ENCODE assay signal across 15 cellular contexts in genomic region chr6:431986-432385, GRCh38.
DNase-seq lines count a peak whose midpoint lies in the region; ATAC-seq and TF ChIP-seq lines count a peak whose summit lies in the region.
"Had no signal": no experiment of that assay in that cellular context is flagged by ENCODE, and none has a peak within 500 bp of the region (broad histone marks: within the 10 kb centered on the region; RNA-seq: fewer than 3 reads in every experiment).

No MANE protein-coding gene starts in this region.

- H3K27ac ChIP-seq in MM.1S (ENCODE audit: low read length): no peak overlapping the region
- H3K27ac ChIP-seq: ascending aorta, Peyer's patch, transverse colon had no signal

- H2AFZ ChIP-seq in MM.1S (ENCODE audit: low read length): no peak overlapping the region

- no peak overlapping the region for H3K4me2 ChIP-seq in MM.1S (ENCODE audit: low read depth, low read length)

- H3K36me3 ChIP-seq in HAP-1 (replicated peaks): no peaks in the 10 kb centered on the region
- no peaks in the 10 kb centered on the region for H3K36me3 ChIP-seq in MM.1S (replicated peaks; ENCODE audit: insufficient read depth, low read length)
- H3K36me3 ChIP-seq: ascending aorta, Peyer's patch, transverse colon had no signal

- no peaks in the 10 kb centered on the region for H4K20me1 ChIP-seq in MM.1S (ENCODE audit: insufficient read depth, low read length)

- H3K27me3 Mint-ChIP-seq in stimulated activated memory B cell treated with anti-CD40 and anti-IgM and Interleukin-4, amounts not matched to agents 10 μg/mL and 1 μg/mL and 100 μg/mL, for 72 hours: no peaks in the 10 kb centered on the region

- H3K4me3 Mint-ChIP-seq in stimulated activated memory B cell treated with anti-CD40 and anti-IgM and Interleukin-4, amounts not matched to agents 10 μg/mL and 1 μg/mL and 100 μg/mL, for 72 hours: no peak overlapping the region
- H3K4me3 Mint-ChIP-seq: nephron progenitor cell had no signal

- no peak for DNase-seq in activated CD4-positive, CD25-positive, alpha-beta regulatory T cell (lab: John Stamatoyannopoulos, UW)
- peak; percentile 19 to 36 for DNase-seq in activated CD8-positive, alpha-beta memory T cell treated with anti-CD3 and anti-CD28 coated beads for 4 hours (ENCODE audit: low read depth in 2 of 2)
- DNase-seq in glomerular visceral epithelial cell (ENCODE audit: extremely low spot score) (peak; percentile 55), HAP-1 (ENCODE audit: low spot score in 2 of 2) (no peak), MM.1S (no peak)
- DNase-seq: 8988T, DMS53, NCI-H2107, nephron progenitor cell, transverse colon had no signal

- no peak overlapping the region for H3K9ac ChIP-seq in MM.1S (ENCODE audit: low read length)

- H3K4me1 Mint-ChIP-seq in stimulated activated memory B cell treated with anti-CD40 and anti-IgM and Interleukin-4, amounts not matched to agents 10 μg/mL and 1 μg/mL and 100 μg/mL, for 72 hours: peaks cover 49% of the 10 kb centered on the region

- no peaks in the 10 kb centered on the region for H3K9me3 ChIP-seq in HAP-1
- H3K9me3 ChIP-seq in MM.1S (replicated peaks; ENCODE audit: insufficient read depth, low read length): no peaks in the 10 kb centered on the region
- H3K9me3 ChIP-seq: ascending aorta, Peyer's patch, transverse colon had no signal

- no peak overlapping the region for H3K4me3 ChIP-seq in HAP-1
- H3K4me3 ChIP-seq in MM.1S (ENCODE audit: low read length): no peak overlapping the region
- H3K4me3 ChIP-seq: ascending aorta, Peyer's patch, transverse colon had no signal

- no peaks in the 10 kb centered on the region for H3K4me1 ChIP-seq in HAP-1
- peaks cover 16% of the 10 kb centered on the region for H3K4me1 ChIP-seq in MM.1S (ENCODE audit: low read length)
- H3K4me1 ChIP-seq: ascending aorta, Peyer's patch, transverse colon had no signal

- peak; percentile 37 to 51 for ATAC-seq in activated CD4-positive, CD25-positive, alpha-beta regulatory T cell treated with anti-CD3 and anti-CD28 coated beads, Interleukin-2, amount 50 U/mL, for 24 hours
- ATAC-seq in stimulated activated memory B cell treated with anti-CD40 and anti-IgM and Interleukin-4, amounts not matched to agents 10 μg/mL and 1 μg/mL and 100 μg/mL, for 72 hours: peak; percentile 68
- no peak for ATAC-seq in HG02970 (IDR thresholded peaks at IDR 0.05; ENCODE audit: low FRiP score, unreplicated experiment)

- in situ Hi-C loops in HAP-1 (cut with MboI; ENCODE audit: low sequenced_read_pairs): no loop called here

- no peaks in the 10 kb centered on the region for H3K9me2 ChIP-seq in MM.1S (replicated peaks; ENCODE audit: insufficient read depth, low read length)

- no peaks in the 10 kb centered on the region for H3K79me2 ChIP-seq in MM.1S (ENCODE audit: low read length)

- H3K27ac Mint-ChIP-seq in stimulated activated memory B cell treated with anti-CD40 and anti-IgM and Interleukin-4, amounts not matched to agents 10 μg/mL and 1 μg/mL and 100 μg/mL, for 72 hours: peak overlapping the region; percentile 48
- H3K27ac Mint-ChIP-seq: nephron progenitor cell had no signal

- no peak for TF ChIP-seq CTCF in MM.1S (IDR thresholded peaks at IDR 0.05; ENCODE audit: low read length)

- no peaks in the 10 kb centered on the region for H3K9me3 Mint-ChIP-seq in stimulated activated memory B cell treated with anti-CD40 and anti-IgM and Interleukin-4, amounts not matched to agents 10 μg/mL and 1 μg/mL and 100 μg/mL, for 72 hours

- H3K36me3 Mint-ChIP-seq in stimulated activated memory B cell treated with anti-CD40 and anti-IgM and Interleukin-4, amounts not matched to agents 10 μg/mL and 1 μg/mL and 100 μg/mL, for 72 hours: no peaks in the 10 kb centered on the region

- H3K27me3 ChIP-seq in HAP-1 (ENCODE audit: low read depth): no peaks in the 10 kb centered on the region
- no peaks in the 10 kb centered on the region for H3K27me3 ChIP-seq in MM.1S (replicated peaks; ENCODE audit: insufficient read depth, low read length)
- H3K27me3 ChIP-seq: ascending aorta, Peyer's patch, transverse colon had no signal

- H3F3A ChIP-seq in MM.1S (ENCODE audit: insufficient read depth, low read length): peaks cover 18% of the 10 kb centered on the region

Comparison
In these comparisons a context has a peak if more than half of its experiments do, and no peak if none do; other contexts are left out.
1. DNase-seq: peak in activated CD8-positive, alpha-beta memory T cell treated with anti-CD3 and anti-CD28 coated beads for 4 hours (2 of 2) and glomerular visceral epithelial cell (single experiment); none in activated CD4-positive, CD25-positive, alpha-beta regulatory T cell (0 of 4), HAP-1 (0 of 2) and MM.1S (single experiment).